ENCODE assay signal across 1 cellular context in genomic region chr13:60583911-60584753, GRCh38.
TF ChIP-seq lines count a peak whose summit lies in the region.

No MANE protein-coding gene starts in this region.

TF ChIP-seq in GM23338, 12 proteins besides CTCF, POLR2A, EP300 and RAD21 (continued from another document):
- no peak for TF ChIP-seq ZNF462 (CRISPR knock-in tag; IDR thresholded peaks at IDR 0.05)
